In the genomic region with DNA sequence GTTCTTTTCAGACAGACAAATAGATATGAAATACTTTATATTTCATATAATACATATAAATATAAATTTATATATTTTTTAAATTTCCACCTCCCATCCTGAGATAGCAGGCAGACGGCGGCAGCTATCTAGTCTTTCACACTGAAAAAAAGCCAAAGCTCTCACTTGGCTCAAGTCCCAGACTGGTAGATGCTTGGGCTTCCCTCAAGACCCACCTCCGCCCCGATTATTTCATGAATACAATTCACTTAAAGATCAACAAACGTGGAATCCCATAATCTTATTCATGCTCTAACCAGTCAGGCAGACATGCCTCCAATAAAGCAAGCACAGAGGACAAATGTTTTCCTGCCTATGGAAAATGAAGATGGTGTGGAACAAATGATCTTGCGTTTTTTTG, we compare ENCODE assay signal across 14 cellular contexts.
"Had no signal": no experiment of that assay in that cellular context is flagged by ENCODE, and none has a peak within 500 bp of the region (broad histone marks: within the 10 kb centered on the region; RNA-seq: fewer than 3 reads in every experiment).

No MANE protein-coding gene starts in this region.

- DNase-seq: activated CD4-positive, alpha-beta memory T cell treated with anti-CD3 and anti-CD28 coated beads for 36 hours; activated gamma-delta T cell treated with Interleukin-2 at 50 U/mL for 16 hours; activated naive CD8-positive, alpha-beta T cell treated with anti-CD3 and anti-CD28 coated beads for 36 hours; activated T-cell treated with anti-CD3 and anti-CD28 coated beads, Interleukin-2, amount 50 U/mL, for 48 hours; cerebellar nuclear complex; kidney; lower lobe of right lung; naive thymus-derived CD4-positive, alpha-beta T cell; right lobe of liver; tibial artery had no signal

- H3K4me1 Mint-ChIP-seq: stimulated activated effector memory CD8-positive, alpha-beta T cell treated with anti-CD3 and anti-CD28 coated beads, Interleukin-12 subunit alpha, Interleukin-12 subunit beta, amount 100 ng/mL, for 72 hours had no signal

- ATAC-seq: esophagus mucosa; lower lobe of right lung; naive thymus-derived CD4-positive, alpha-beta T cell; stimulated activated effector memory CD8-positive, alpha-beta T cell treated with anti-CD3 and anti-CD28 coated beads, Interleukin-12 subunit alpha, Interleukin-12 subunit beta, amount 100 ng/mL, for 72 hours had no signal

- H3K9me3 Mint-ChIP-seq: activated CD4-positive, alpha-beta memory T cell treated with anti-CD3 and anti-CD28 coated beads for 36 hours; activated naive CD8-positive, alpha-beta T cell treated with anti-CD3 and anti-CD28 coated beads for 36 hours; stimulated activated effector memory CD8-positive, alpha-beta T cell treated with anti-CD3 and anti-CD28 coated beads, Interleukin-12 subunit alpha, Interleukin-12 subunit beta, amount 100 ng/mL, for 72 hours had no signal

- H3K27me3 ChIP-seq: right lobe of liver, tibial artery, vagina had no signal

- H3K4me3 ChIP-seq: lower lobe of right lung, tibial artery had no signal

- H3K36me3 Mint-ChIP-seq: activated CD4-positive, alpha-beta memory T cell treated with anti-CD3 and anti-CD28 coated beads for 36 hours; activated naive CD8-positive, alpha-beta T cell treated with anti-CD3 and anti-CD28 coated beads for 36 hours; naive thymus-derived CD4-positive, alpha-beta T cell; stimulated activated effector memory CD8-positive, alpha-beta T cell treated with anti-CD3 and anti-CD28 coated beads, Interleukin-12 subunit alpha, Interleukin-12 subunit beta, amount 100 ng/mL, for 72 hours had no signal

- H3K9me3 ChIP-seq: lower lobe of right lung, right lobe of liver, tibial artery, vagina had no signal

- H3K4me3 Mint-ChIP-seq: activated CD4-positive, alpha-beta memory T cell treated with anti-CD3 and anti-CD28 coated beads for 36 hours; activated naive CD8-positive, alpha-beta T cell treated with anti-CD3 and anti-CD28 coated beads for 36 hours; stimulated activated effector memory CD8-positive, alpha-beta T cell treated with anti-CD3 and anti-CD28 coated beads, Interleukin-12 subunit alpha, Interleukin-12 subunit beta, amount 100 ng/mL, for 72 hours had no signal

- H3K27ac ChIP-seq: lower lobe of right lung, tibial artery had no signal

- H3K36me3 ChIP-seq: lower lobe of right lung, right lobe of liver, tibial artery, vagina had no signal

- H3K27ac Mint-ChIP-seq: activated CD4-positive, alpha-beta memory T cell treated with anti-CD3 and anti-CD28 coated beads for 36 hours; activated naive CD8-positive, alpha-beta T cell treated with anti-CD3 and anti-CD28 coated beads for 36 hours; naive thymus-derived CD4-positive, alpha-beta T cell; progenitor cell of endocrine pancreas; stimulated activated effector memory CD8-positive, alpha-beta T cell treated with anti-CD3 and anti-CD28 coated beads, Interleukin-12 subunit alpha, Interleukin-12 subunit beta, amount 100 ng/mL, for 72 hours had no signal
